17 cellular contexts compared by ENCODE assay signal in genomic region chr2:58984731-58985130, GRCh38.
A peak's percentile ranks its signal among the peaks of the same experiment; 100 is the strongest.
DNase-seq lines count a peak whose midpoint lies in the region; ATAC-seq, FAIRE-seq and TF ChIP-seq lines count a peak whose summit lies in the region.
"Had no signal": no experiment of that assay in that cellular context is flagged by ENCODE, and none has a peak within 500 bp of the region (broad histone marks: within the 10 kb centered on the region; RNA-seq: fewer than 3 reads in every experiment).

No MANE protein-coding gene starts in this region.

- H3K4me3 Mint-ChIP-seq in GM23338: no peak overlapping the region
- H3K4me3 Mint-ChIP-seq in activated naive CD4-positive, alpha-beta T cell treated with anti-CD3 and anti-CD28 coated beads for 36 hours: no peak overlapping the region
- H3K4me3 Mint-ChIP-seq: CD14-positive monocyte had no signal

- CTCF ChIA-PET in activated naive CD4-positive, alpha-beta T cell treated with anti-CD3 and anti-CD28 coated beads for 36 hours (lab: Charles Lee): no interaction called here

- intact Hi-C loops in Right ventricle myocardium inferior (cut with DNase I): no loop called here
- intact Hi-C loops in activated naive CD4-positive, alpha-beta T cell treated with anti-CD3 and anti-CD28 coated beads for 36 hours (cut with micrococcal nuclease): no loop called here

- H3K4me3 ChIP-seq in GM23338 (no peak overlapping the region), choroid plexus epithelial cell (ENCODE audit: low read depth, low read length) (no peak overlapping the region)
- H3K4me3 ChIP-seq: SJSA1 had no signal

- no peaks in the 10 kb centered on the region for H3F3A ChIP-seq in GM23338 (replicated peaks; ENCODE audit: low read depth)

- ATAC-seq in GM23338: no peak
- no peak for ATAC-seq in Right ventricle myocardium inferior

- no peak overlapping the region for H3K27ac ChIP-seq in GM23338 (ENCODE audit: low read depth)
- H3K27ac ChIP-seq: RWPE1, SJSA1 had no signal

- H3K4me1 Mint-ChIP-seq in GM23338: peaks cover 24% of the 10 kb centered on the region
- H3K4me1 Mint-ChIP-seq in activated naive CD4-positive, alpha-beta T cell treated with anti-CD3 and anti-CD28 coated beads for 36 hours (ENCODE audit: low read depth): no peaks in the 10 kb centered on the region
- H3K4me1 Mint-ChIP-seq: CD14-positive monocyte had no signal

- peak; percentile 8 for DNase-seq in A172 (ENCODE audit: low spot score)
- no peak for DNase-seq in GM23338 (ENCODE audit: low spot score)
- DNase-seq in OCI-M1 (lab: John Stamatoyannopoulos, UW): peak; percentile 29
- peak; percentile 22 for DNase-seq in choroid plexus epithelial cell (ENCODE audit: low read depth)
- no peak for DNase-seq in H54 (ENCODE audit: insufficient read length, low spot score)
- DNase-seq in Right ventricle myocardium inferior (ENCODE audit: missing footprints): no peak
- DNase-seq in activated naive CD4-positive, alpha-beta T cell treated with anti-CD3 and anti-CD28 coated beads for 36 hours: no peak
- DNase-seq: Caco-2, GOT3, NCI-H1436, NCI-H2081, NCI-H2227 treated with DMSO at 0.1 percent for 48 hours, NCI-H524 treated with DMSO at 0.1 percent for 48 hours had no signal

- H4K20me1 ChIP-seq in GM23338 (replicated peaks; ENCODE audit: insufficient read depth): no peaks in the 10 kb centered on the region

- no peaks in the 10 kb centered on the region for H3K9me2 ChIP-seq in GM23338 (ENCODE audit: insufficient read depth)

- no peaks in the 10 kb centered on the region for H3K36me3 ChIP-seq in GM23338 (ENCODE audit: insufficient read depth)
- H3K36me3 ChIP-seq: SJSA1 had no signal

- TF ChIP-seq CTCF in GM23338 (conservative IDR thresholded peaks at IDR 0.05; ENCODE audit: low read depth in 2 of 2) (no peak), choroid plexus epithelial cell (conservative IDR thresholded peaks at IDR 0.05; ENCODE audit: low read depth, low read length) (no peak)

- H3K4me2 ChIP-seq in GM23338: no peak overlapping the region

- H2AFZ ChIP-seq in GM23338: peak overlapping the region; percentile 28; the same call in 1 of the 2 replicates

- no peaks in the 10 kb centered on the region for H3K79me2 ChIP-seq in GM23338 (replicated peaks; ENCODE audit: insufficient read depth)

- H3K36me3 Mint-ChIP-seq in GM23338 (ENCODE audit: low read depth): no peaks in the 10 kb centered on the region
- no peaks in the 10 kb centered on the region for H3K36me3 Mint-ChIP-seq in activated naive CD4-positive, alpha-beta T cell treated with anti-CD3 and anti-CD28 coated beads for 36 hours (ENCODE audit: low read depth)
- H3K36me3 Mint-ChIP-seq: CD14-positive monocyte had no signal

- no peak for FAIRE-seq in H54 (lab: Jason Lieb, UNC)
- FAIRE-seq: GM12892 had no signal

- no peaks in the 10 kb centered on the region for H3K27me3 ChIP-seq in GM23338 (ENCODE audit: insufficient read depth)
- H3K27me3 ChIP-seq: SJSA1 had no signal

- peaks cover 16% of the 10 kb centered on the region for H3K4me1 ChIP-seq in GM23338 (ENCODE audit: insufficient read depth)
- H3K4me1 ChIP-seq: Caco-2, SJSA1 had no signal

- 0 out of 2 replicates have a peak overlapping the region, but pooled peaks have one; percentile 18 for H3K27ac Mint-ChIP-seq in GM23338
- no peak overlapping the region for H3K27ac Mint-ChIP-seq in activated naive CD4-positive, alpha-beta T cell treated with anti-CD3 and anti-CD28 coated beads for 36 hours
- H3K27ac Mint-ChIP-seq: CD14-positive monocyte had no signal

- no peaks in the 10 kb centered on the region for H3K9me3 Mint-ChIP-seq in GM23338
- H3K9me3 Mint-ChIP-seq in activated naive CD4-positive, alpha-beta T cell treated with anti-CD3 and anti-CD28 coated beads for 36 hours: no peaks in the 10 kb centered on the region

- no peaks in the 10 kb centered on the region for H3K27me3 Mint-ChIP-seq in GM23338 (ENCODE audit: insufficient read depth, low read depth, poor library complexity)
- peaks cover 7% of the 10 kb centered on the region for H3K27me3 Mint-ChIP-seq in activated naive CD4-positive, alpha-beta T cell treated with anti-CD3 and anti-CD28 coated beads for 36 hours (ENCODE audit: low read depth)

- no peak for TF ChIP-seq POLR2A in H54 (IDR thresholded peaks at IDR 0.05; ENCODE audit: low read depth, low read length)

TF ChIP-seq in GM23338, 12 proteins besides CTCF, POLR2A, EP300 and RAD21 (continues in another document):
- TF ChIP-seq EZH2phosphoT487 (IDR thresholded peaks at IDR 0.05; ENCODE audit: unreplicated experiment) (no peak), NANOG (IDR thresholded peaks at IDR 0.05; ENCODE audit: borderline replicate concordance) (no peak), POLR2AphosphoS5 (IDR thresholded peaks at IDR 0.05; ENCODE audit: low read depth) (no peak), ZNF331 (CRISPR knock-in tag; IDR thresholded peaks at IDR 0.05; ENCODE audit: low read depth) (no peak), ETS1 (IDR thresholded peaks at IDR 0.05) (no peak), CREB1 (CRISPR knock-in tag; IDR thresholded peaks at IDR 0.05; ENCODE audit: low read depth) (no peak), EZH2 (IDR thresholded peaks at IDR 0.05; ENCODE audit: low read depth, unreplicated experiment) (no peak), STAT1 (IDR thresholded peaks at IDR 0.05; ENCODE audit: unreplicated experiment) (no peak), JUNB (IDR thresholded peaks at IDR 0.05; ENCODE audit: unreplicated experiment) (no peak), ZNF462 (CRISPR knock-in tag; IDR thresholded peaks at IDR 0.05) (no peak)

Comparison
In these comparisons a context has a peak if more than half of its experiments do, and no peak if none do; other contexts are left out.
1. DNase-seq: peak in A172 (single experiment), OCI-M1 (single experiment) and choroid plexus epithelial cell (single experiment); none in GM23338 (single experiment), H54 (single experiment), Right ventricle myocardium inferior (single experiment) and activated naive CD4-positive, alpha-beta T cell treated with anti-CD3 and anti-CD28 coated beads for 36 hours (single experiment).